14 cellular contexts compared by ENCODE assay signal in genomic region chr14:105290598-105291356, GRCh38. TPM values are rescaled to one million over a fixed set of nuclear protein-coding genes. Genes with fewer than 3 reads are reported as not detected.
A peak's percentile ranks its signal among the peaks of the same experiment; 100 is the strongest.
DNase-seq lines count a peak whose midpoint lies in the region; ATAC-seq and TF ChIP-seq lines count a peak whose summit lies in the region.
"Had no signal": no experiment of that assay in that cellular context is flagged by ENCODE, and none has a peak within 500 bp of the region (broad histone marks: within the 10 kb centered on the region; RNA-seq: fewer than 3 reads in every experiment).

No MANE protein-coding gene starts in this region.

- H3K27ac ChIP-seq in endodermal cell (ENCODE audit: low read depth, low read length) (no peak overlapping the region), caudate nucleus (ENCODE audit: low read depth, low read length) (no peak overlapping the region), tibial nerve (no peak overlapping the region)
- H3K27ac ChIP-seq: neutrophil had no signal

- H3K36me3 Mint-ChIP-seq in activated naive CD4-positive, alpha-beta T cell treated with anti-CD3 and anti-CD28 coated beads, Interleukin-2, amount 50 U/mL, for 24 hours = no peaks in the 10 kb centered on the region
- H3K36me3 Mint-ChIP-seq in T-helper 1 cell treated with Interleukin-12 subunit alpha and Interleukin-12 subunit beta and Interleukin-4 antibody, amounts not matched to agents 30 μg/mL and 1 μg/mL, for 36 hours (ENCODE audit: low read depth) = peaks cover 2% of the 10 kb centered on the region
- H3K36me3 Mint-ChIP-seq in endodermal cell (ENCODE audit: low read depth) = no peaks in the 10 kb centered on the region
- no peaks in the 10 kb centered on the region for H3K36me3 Mint-ChIP-seq in stimulated activated memory B cell treated with anti-CD40 and anti-IgM and Interleukin-4, amounts not matched to agents 10 μg/mL and 1 μg/mL and 100 μg/mL, for 72 hours
- H3K36me3 Mint-ChIP-seq: activated naive CD4-positive, alpha-beta T cell treated with anti-CD3 and anti-CD28 coated beads, Interleukin-2, amount 50 U/mL, for 72 hours had no signal

- H3K9me3 ChIP-seq in endodermal cell (ENCODE audit: control insufficient read depth, low read length) (no peaks in the 10 kb centered on the region), tibial nerve (no peaks in the 10 kb centered on the region)
- H3K9me3 ChIP-seq: neutrophil had no signal

- no peak for TF ChIP-seq POLR2A in tibial nerve (IDR thresholded peaks at IDR 0.05)

- H3K9me3 Mint-ChIP-seq in activated naive CD4-positive, alpha-beta T cell treated with anti-CD3 and anti-CD28 coated beads, Interleukin-2, amount 50 U/mL, for 24 hours = no peaks in the 10 kb centered on the region
- H3K9me3 Mint-ChIP-seq in T-helper 1 cell treated with Interleukin-12 subunit alpha and Interleukin-12 subunit beta and Interleukin-4 antibody, amounts not matched to agents 30 μg/mL and 1 μg/mL, for 36 hours = no peaks in the 10 kb centered on the region
- no peaks in the 10 kb centered on the region for H3K9me3 Mint-ChIP-seq in endodermal cell
- no peaks in the 10 kb centered on the region for H3K9me3 Mint-ChIP-seq in stimulated activated memory B cell treated with anti-CD40 and anti-IgM and Interleukin-4, amounts not matched to agents 10 μg/mL and 1 μg/mL and 100 μg/mL, for 72 hours
- H3K9me3 Mint-ChIP-seq: activated naive CD4-positive, alpha-beta T cell treated with anti-CD3 and anti-CD28 coated beads, Interleukin-2, amount 50 U/mL, for 72 hours had no signal

- TF ChIP-seq CTCF in endodermal cell (conservative IDR thresholded peaks at IDR 0.05) (peak; percentile 55), tibial nerve (IDR thresholded peaks at IDR 0.05) (no peak)

- H3K4me1 Mint-ChIP-seq in activated naive CD4-positive, alpha-beta T cell treated with anti-CD3 and anti-CD28 coated beads, Interleukin-2, amount 50 U/mL, for 24 hours = peaks cover 48% of the 10 kb centered on the region
- H3K4me1 Mint-ChIP-seq in T-helper 1 cell treated with Interleukin-12 subunit alpha and Interleukin-12 subunit beta and Interleukin-4 antibody, amounts not matched to agents 30 μg/mL and 1 μg/mL, for 36 hours (ENCODE audit: low read depth) = peaks cover 32% of the 10 kb centered on the region
- H3K4me1 Mint-ChIP-seq in endodermal cell = no peaks in the 10 kb centered on the region
- peaks cover 44% of the 10 kb centered on the region for H3K4me1 Mint-ChIP-seq in stimulated activated memory B cell treated with anti-CD40 and anti-IgM and Interleukin-4, amounts not matched to agents 10 μg/mL and 1 μg/mL and 100 μg/mL, for 72 hours

- H3K27me3 Mint-ChIP-seq in activated naive CD4-positive, alpha-beta T cell treated with anti-CD3 and anti-CD28 coated beads, Interleukin-2, amount 50 U/mL, for 24 hours = no peaks in the 10 kb centered on the region
- H3K27me3 Mint-ChIP-seq in T-helper 1 cell treated with Interleukin-12 subunit alpha and Interleukin-12 subunit beta and Interleukin-4 antibody, amounts not matched to agents 30 μg/mL and 1 μg/mL, for 36 hours (ENCODE audit: low read depth) = no peaks in the 10 kb centered on the region
- no peaks in the 10 kb centered on the region for H3K27me3 Mint-ChIP-seq in endodermal cell (ENCODE audit: insufficient read depth)
- H3K27me3 Mint-ChIP-seq in stimulated activated memory B cell treated with anti-CD40 and anti-IgM and Interleukin-4, amounts not matched to agents 10 μg/mL and 1 μg/mL and 100 μg/mL, for 72 hours = no peaks in the 10 kb centered on the region

- H3K27me3 ChIP-seq in endodermal cell (ENCODE audit: control insufficient read depth, insufficient read depth, low read length, poor library complexity, severe bottlenecking) = no peaks in the 10 kb centered on the region
- H3K27me3 ChIP-seq in tibial nerve = no peaks in the 10 kb centered on the region

- no peak for DNase-seq in activated naive CD4-positive, alpha-beta T cell (lab: John Stamatoyannopoulos, UW)
- no peak for DNase-seq in endodermal cell
- DNase-seq in caudate nucleus (lab: John Stamatoyannopoulos, UW) = no peak
- no peak for DNase-seq in hypothalamus (lab: John Stamatoyannopoulos, UW)
- no peak for DNase-seq in tibial nerve (ENCODE audit: low spot score in 2 of 2)
- DNase-seq: activated CD4-positive, alpha-beta T cell treated with anti-CD3 and anti-CD28 coated beads for 1 hour; left colon; NCI-H748 treated with DMSO at 0.1 percent for 48 hours; stimulated activated CD4-positive, alpha-beta T cell treated with anti-CD3 and anti-CD28 coated beads, Interleukin-15, amount 100 ng/mL, for 24 hours had no signal

- no peak for TF ChIP-seq EP300 in tibial nerve (IDR thresholded peaks at IDR 0.05)

- no peak overlapping the region for H3K27ac Mint-ChIP-seq in activated naive CD4-positive, alpha-beta T cell treated with anti-CD3 and anti-CD28 coated beads, Interleukin-2, amount 50 U/mL, for 24 hours
- peak overlapping the region; percentile 65 for H3K27ac Mint-ChIP-seq in T-helper 1 cell treated with Interleukin-12 subunit alpha and Interleukin-12 subunit beta and Interleukin-4 antibody, amounts not matched to agents 30 μg/mL and 1 μg/mL, for 36 hours
- H3K27ac Mint-ChIP-seq in endodermal cell = no peak overlapping the region
- peak overlapping the region; percentile 36 for H3K27ac Mint-ChIP-seq in stimulated activated memory B cell treated with anti-CD40 and anti-IgM and Interleukin-4, amounts not matched to agents 10 μg/mL and 1 μg/mL and 100 μg/mL, for 72 hours

- WGBS in endodermal cell (ENCODE audit: insufficient coverage in 1 of 2, insufficient read length in 1 of 2), 2 experiments = 81 to 83% methylated on average over 12 to 14 of the region's 14 CpGs
- 66 to 72% methylated on average over 14 of the region's 14 CpGs for WGBS in tibial nerve, 2 donors

- peak; percentile 50 for ATAC-seq in stimulated activated memory B cell treated with anti-CD40 and anti-IgM and Interleukin-4, amounts not matched to agents 10 μg/mL and 1 μg/mL and 100 μg/mL, for 72 hours
- ATAC-seq: activated naive CD4-positive, alpha-beta T cell treated with anti-CD3 and anti-CD28 coated beads, Interleukin-2, amount 50 U/mL, for 72 hours; left colon had no signal

- H3K9ac ChIP-seq in endodermal cell (ENCODE audit: extremely low read depth, low read length, poor library complexity, severe bottlenecking) = no peak overlapping the region

- H3K4me1 ChIP-seq in endodermal cell (ENCODE audit: control insufficient read depth, insufficient read depth, low read length) (no peaks in the 10 kb centered on the region), tibial nerve (peaks cover 0 to 44% (median 5%) of the 10 kb centered on the region in 4 donors)

- peak overlapping the region; percentile 13 for H3K4me3 Mint-ChIP-seq in activated naive CD4-positive, alpha-beta T cell treated with anti-CD3 and anti-CD28 coated beads, Interleukin-2, amount 50 U/mL, for 24 hours
- no peak overlapping the region for H3K4me3 Mint-ChIP-seq in T-helper 1 cell treated with Interleukin-12 subunit alpha and Interleukin-12 subunit beta and Interleukin-4 antibody, amounts not matched to agents 30 μg/mL and 1 μg/mL, for 36 hours
- H3K4me3 Mint-ChIP-seq in endodermal cell = no peak overlapping the region
- no peak overlapping the region for H3K4me3 Mint-ChIP-seq in stimulated activated memory B cell treated with anti-CD40 and anti-IgM and Interleukin-4, amounts not matched to agents 10 μg/mL and 1 μg/mL and 100 μg/mL, for 72 hours

- H3K36me3 ChIP-seq in endodermal cell (ENCODE audit: control insufficient read depth, insufficient read depth, low read length) = no peaks in the 10 kb centered on the region
- H3K36me3 ChIP-seq in tibial nerve = peaks cover 0 to 4% (median 0%) of the 10 kb centered on the region in 3 donors
- H3K36me3 ChIP-seq: neutrophil had no signal

- H3K4me3 ChIP-seq in endodermal cell (ENCODE audit: low read length) (no peak overlapping the region), tibial nerve (no peak overlapping the region)

RNA-seq across cellular contexts. Expression of gene BRF1, which starts 10.0 kb away (rescaled TPM):
- total RNA-seq in endodermal cell = 10 to 100 TPM; 37.0 to 44.5 TPM
- 23.9 TPM for polyA plus RNA-seq in endodermal cell (2013, experiment 1 of 2)
- 21.8 TPM for polyA plus RNA-seq in endodermal cell (2013, experiment 2 of 2)
- total RNA-seq in tibial nerve = 100 to 1,000 TPM in 2 of 4 donors, 10 to 100 TPM in 2; 77.6 to 114 (median 99.5) TPM

RNA-seq across cellular contexts. Expression of gene PACS2, which starts 23.8 kb away (rescaled TPM):
- total RNA-seq in endodermal cell = 100 to 1,000 TPM; 117 to 121 TPM
- polyA plus RNA-seq in endodermal cell (2013, experiment 1 of 2) = 83.2 TPM
- 79.9 TPM for polyA plus RNA-seq in endodermal cell (2013, experiment 2 of 2)
- total RNA-seq in tibial nerve = 100 to 1,000 TPM; 142 to 225 (median 183) TPM

RNA-seq across cellular contexts. Expression of gene BTBD6, which starts 42.4 kb away (rescaled TPM):
- total RNA-seq in endodermal cell (10 to 100 TPM; 21.8 to 26.9 TPM), tibial nerve (10 to 100 TPM; 53.7 to 61.2 (median 53.9) TPM)
- 29.0 TPM for polyA plus RNA-seq in endodermal cell (2013, experiment 1 of 2)
- 27.7 TPM for polyA plus RNA-seq in endodermal cell (2013, experiment 2 of 2)

Comparison
In these comparisons a context has a peak if more than half of its experiments do, and no peak if none do; other contexts are left out.
1. H3K27ac Mint-ChIP-seq: peak in T-helper 1 cell treated with Interleukin-12 subunit alpha and Interleukin-12 subunit beta and Interleukin-4 antibody, amounts not matched to agents 30 μg/mL and 1 μg/mL, for 36 hours (single experiment) and stimulated activated memory B cell treated with anti-CD40 and anti-IgM and Interleukin-4, amounts not matched to agents 10 μg/mL and 1 μg/mL and 100 μg/mL, for 72 hours (single experiment); none in activated naive CD4-positive, alpha-beta T cell treated with anti-CD3 and anti-CD28 coated beads, Interleukin-2, amount 50 U/mL, for 24 hours (single experiment) and endodermal cell (single experiment).